ENCODE assay signal across 16 cellular contexts in genomic region chr2:65381607-65382032, GRCh38. TPM values are rescaled to one million over a fixed set of nuclear protein-coding genes. Genes with fewer than 3 reads are reported as not detected.
DNase-seq lines count a peak whose midpoint lies in the region; ATAC-seq and TF ChIP-seq lines count a peak whose summit lies in the region.
"Had no signal": no experiment of that assay in that cellular context is flagged by ENCODE, and none has a peak within 500 bp of the region (broad histone marks: within the 10 kb centered on the region; RNA-seq: fewer than 3 reads in every experiment).

No MANE protein-coding gene starts in this region.

- in situ Hi-C loops in IMR-90 (cut with MboI; ENCODE audit: low sequenced_read_pairs), result no loop called here
- in situ Hi-C loops in mammary epithelial cell (cut with MboI; ENCODE audit: low sequenced_read_pairs in 2 of 2), result no loop called here

- H4K91ac ChIP-seq in IMR-90 (ENCODE audit: insufficient read depth, low read depth, low read length) (no peak overlapping the region), neuronal stem cell (ENCODE audit: low read depth, low read length, poor library complexity) (no peak overlapping the region)

- H2AFZ ChIP-seq in IMR-90 (replicated peaks; ENCODE audit: low read length, poor library complexity) (no peak overlapping the region), neuronal stem cell (ENCODE audit: low read length) (no peak overlapping the region), mammary epithelial cell (ENCODE audit: low read depth, low read length) (no peak overlapping the region)

- H3K4me1 Mint-ChIP-seq in WTC11 (peaks cover 35% of the 10 kb centered on the region), nephron (peaks cover 80% of the 10 kb centered on the region)

- TF ChIP-seq CTCF in IMR-90 (conservative IDR thresholded peaks at IDR 0.05; ENCODE audit: low read depth, low read length) (no peak), WTC11 (IDR thresholded peaks at IDR 0.05) (no peak), nephron (IDR thresholded peaks at IDR 0.05; ENCODE audit: unreplicated experiment in 3 of 3) (no peak), mammary epithelial cell (conservative IDR thresholded peaks at IDR 0.05 in 1 of 2, IDR thresholded peaks at IDR 0.05 in 1 of 2; ENCODE audit: extremely low read depth in 1 of 2, insufficient read depth in 1 of 2, low read depth in 1 of 2, low read length in 2 of 2) (no peak)

- H3K14ac ChIP-seq in IMR-90 (replicated peaks; ENCODE audit: low read depth, low read length) (no peak overlapping the region), neuronal stem cell (ENCODE audit: low read length) (no peak overlapping the region)

- no peak overlapping the region for H3K56ac ChIP-seq in IMR-90 (ENCODE audit: extremely low read depth, insufficient read depth, low read length)

- H3K27ac ChIP-seq in IMR-90 (ENCODE audit: insufficient read depth, low read length) (no peak overlapping the region), neuronal stem cell (replicated peaks; ENCODE audit: low read length) (no peak overlapping the region), mammary epithelial cell (ENCODE audit: insufficient read depth, low read depth, low read length) (no peak overlapping the region)
- H3K27ac ChIP-seq: testis had no signal

- H3K9ac ChIP-seq in IMR-90 (ENCODE audit: low read depth, low read length) (no peak overlapping the region), neuronal stem cell (ENCODE audit: low read depth, low read length, poor library complexity) (no peak overlapping the region), mammary epithelial cell (ENCODE audit: insufficient read depth, low read length) (no peak overlapping the region)

- intact Hi-C loops in IMR-90 (cut with micrococcal nuclease) (no loop called here), mammary epithelial cell (cut with micrococcal nuclease) (loop anchor here (1.0 to 2.0 kb wide), 4 partner anchors 14 to 185 kb away; no protein-coding TSS in a partner anchor)

- 95% methylated on average over 3 of the region's 5 CpGs; no CpG with 5 or more reads in 1 of the 2 experiments for WGBS in IMR-90 (ENCODE audit: extremely low coverage in 2 of 2, insufficient read length in 1 of 2), 2 experiments
- no CpG with 5 or more reads among the region's 5 CpGs for WGBS in neuronal stem cell (ENCODE audit: extremely low coverage in 2 of 2, insufficient read length in 2 of 2, insufficient replicate concordance in 1 of 2), 2 donors
- 97% methylated on average over 5 of the region's 5 CpGs for WGBS in mammary epithelial cell (ENCODE audit: low coverage, missing lambda C conversion rate)

- H3K36me3 ChIP-seq in IMR-90 (ENCODE audit: control insufficient read depth, insufficient read depth, low read length) (no peaks in the 10 kb centered on the region), neuronal stem cell (replicated peaks in 1 of 2; ENCODE audit: control insufficient read depth in 2 of 2, insufficient read depth in 2 of 2, low read length in 2 of 2) (peaks cover 3 to 24% of the 10 kb centered on the region in 2 donors), mammary epithelial cell (ENCODE audit: insufficient read depth, low read length) (no peaks in the 10 kb centered on the region)
- H3K36me3 ChIP-seq: breast epithelium, Peyer's patch had no signal

- peaks cover 75% of the 10 kb centered on the region for H3K79me2 ChIP-seq in mammary epithelial cell (ENCODE audit: insufficient read depth, low read length)

- H3K79me1 ChIP-seq in IMR-90 (ENCODE audit: low read depth in 1 of 2, low read length in 2 of 2), result peaks cover 46 to 87% of the 10 kb centered on the region in 2 experiments
- peaks cover 7% of the 10 kb centered on the region for H3K79me1 ChIP-seq in neuronal stem cell (ENCODE audit: low read depth, low read length)

- H3K9me3 Mint-ChIP-seq in WTC11, result no peaks in the 10 kb centered on the region
- no peaks in the 10 kb centered on the region for H3K9me3 Mint-ChIP-seq in nephron
- H3K9me3 Mint-ChIP-seq in activated naive CD4-positive, alpha-beta T cell treated with anti-CD3 and anti-CD28 coated beads, Interleukin-2, amount 50 U/mL, for 72 hours, result no peaks in the 10 kb centered on the region

- H4K8ac ChIP-seq in IMR-90 (ENCODE audit: low read depth in 2 of 2, low read length in 2 of 2) (no peak overlapping the region), neuronal stem cell (ENCODE audit: low read depth, low read length) (no peak overlapping the region)

- CTCF ChIA-PET in IMR-90 (lab: Yijun Ruan, JAX) (no interaction called here), WTC11 (lab: Charles Lee) (interaction anchor here (1.2 kb wide), 1 partner anchor 419 kb away, joined by 3 read pairs; no protein-coding TSS in a partner anchor), mammary epithelial cell (lab: Charles Lee; ENCODE audit: low non-redundant PET) (no interaction called here)

- H3K4me1 ChIP-seq in IMR-90 (ENCODE audit: control insufficient read depth, insufficient read depth, low read length) (peaks cover 31% of the 10 kb centered on the region), neuronal stem cell (ENCODE audit: control insufficient read depth in 2 of 2, insufficient read depth in 1 of 2, low read depth in 1 of 2, low read length in 2 of 2) (peaks cover 3 to 15% of the 10 kb centered on the region in 2 donors), mammary epithelial cell (ENCODE audit: insufficient read depth, low read length) (peaks cover 83% of the 10 kb centered on the region)

- H4K20me1 ChIP-seq in IMR-90 (ENCODE audit: insufficient read depth, low read length), result peaks cover 60% of the 10 kb centered on the region
- no peaks in the 10 kb centered on the region for H4K20me1 ChIP-seq in mammary epithelial cell (ENCODE audit: insufficient read depth, low read length)

- H3K18ac ChIP-seq in IMR-90 (ENCODE audit: low read depth, low read length) (no peak overlapping the region), neuronal stem cell (ENCODE audit: low read length) (no peak overlapping the region)

- H3K4me3 Mint-ChIP-seq in WTC11 (no peak overlapping the region), nephron (peak overlapping the region in 1 of 3 experiments; percentile 52)

- H3K9me1 ChIP-seq in IMR-90 (ENCODE audit: insufficient read depth, low read length), result peaks cover 46% of the 10 kb centered on the region

- no peak overlapping the region for H4K5ac ChIP-seq in IMR-90 (ENCODE audit: low read depth, low read length)

- H3K27me3 ChIP-seq in IMR-90 (ENCODE audit: control insufficient read depth, insufficient read depth, low read length) (no peaks in the 10 kb centered on the region), neuronal stem cell (ENCODE audit: control insufficient read depth in 3 of 3, insufficient read depth in 3 of 3, low read depth in 1 of 3, low read length in 3 of 3) (no peaks in the 10 kb centered on the region), mammary epithelial cell (ENCODE audit: insufficient read depth, low read length) (no peaks in the 10 kb centered on the region)
- H3K27me3 ChIP-seq: breast epithelium, Peyer's patch, testis had no signal

- H3K9me3 ChIP-seq in IMR-90 (ENCODE audit: control insufficient read depth, insufficient read depth, low read length) (no peaks in the 10 kb centered on the region), neuronal stem cell (replicated peaks in 1 of 2; ENCODE audit: control insufficient read depth in 2 of 2, insufficient read depth in 1 of 2, low read depth in 1 of 2, low read length in 2 of 2) (no peaks in the 10 kb centered on the region), mammary epithelial cell (replicated peaks; ENCODE audit: insufficient read depth, low read length) (no peaks in the 10 kb centered on the region)
- H3K9me3 ChIP-seq: breast epithelium, Peyer's patch, testis had no signal

- H2BK5ac ChIP-seq in IMR-90 (ENCODE audit: low read depth, low read length, poor library complexity, severe bottlenecking), result no peak overlapping the region
- no peak overlapping the region for H2BK5ac ChIP-seq in neuronal stem cell (ENCODE audit: low read length)

- no peak overlapping the region for H2BK12ac ChIP-seq in neuronal stem cell (ENCODE audit: low read length)

- H3K36me3 Mint-ChIP-seq in WTC11, result no peaks in the 10 kb centered on the region
- peaks cover 5% of the 10 kb centered on the region for H3K36me3 Mint-ChIP-seq in nephron (ENCODE audit: low read depth)
- H3K36me3 Mint-ChIP-seq in activated naive CD4-positive, alpha-beta T cell treated with anti-CD3 and anti-CD28 coated beads, Interleukin-2, amount 50 U/mL, for 72 hours, result no peaks in the 10 kb centered on the region

- BruUV-seq in IMR-90 (replicated peaks; lab: Mats Ljungman, UMichigan) (no TSS peak), mammary epithelial cell (replicated peaks; lab: Mats Ljungman, UMichigan) (no TSS peak)

- H2AK5ac ChIP-seq in IMR-90 (ENCODE audit: low read depth, low read length) (0 out of 2 replicates have a peak overlapping the region, but pooled peaks have one; percentile 22), neuronal stem cell (ENCODE audit: low read depth, low read length) (no peak overlapping the region)

- H2BK15ac ChIP-seq in IMR-90 (ENCODE audit: low read depth, low read length), result no peak overlapping the region; the same call in 2 of the 3 replicates
- no peak overlapping the region for H2BK15ac ChIP-seq in neuronal stem cell (ENCODE audit: low read length)

- H3K4me2 ChIP-seq in IMR-90 (ENCODE audit: low read depth, low read length) (no peak overlapping the region), neuronal stem cell (ENCODE audit: insufficient read depth, low read length, poor library complexity, severe bottlenecking) (no peak overlapping the region), mammary epithelial cell (ENCODE audit: insufficient read depth, low read depth, low read length) (no peak overlapping the region)

- H2BK120ac ChIP-seq in IMR-90 (ENCODE audit: low read depth, low read length) (0 out of 2 replicates have a peak overlapping the region, but pooled peaks have one; percentile 3), neuronal stem cell (ENCODE audit: low read depth, low read length) (no peak overlapping the region)

- H3K23ac ChIP-seq in IMR-90 (ENCODE audit: low read depth, low read length), result peak overlapping the region; percentile 16; the same call in 1 of the 2 replicates
- H3K23ac ChIP-seq in neuronal stem cell (ENCODE audit: low read depth, low read length, poor library complexity), result no peak overlapping the region

- H2BK20ac ChIP-seq in IMR-90 (ENCODE audit: low read depth, low read length), result 0 out of 2 replicates have a peak overlapping the region, but pooled peaks have one; percentile 2

- H3K27ac Mint-ChIP-seq in WTC11, result no peak overlapping the region
- H3K27ac Mint-ChIP-seq in nephron, result peak overlapping the region; percentile 26 to 69 (median 67)
- H3K27ac Mint-ChIP-seq in activated naive CD4-positive, alpha-beta T cell treated with anti-CD3 and anti-CD28 coated beads, Interleukin-2, amount 50 U/mL, for 72 hours, result no peak overlapping the region

- H3K4ac ChIP-seq in IMR-90 (ENCODE audit: low read depth, low read length), result no peak overlapping the region
- H3K4ac ChIP-seq in neuronal stem cell (ENCODE audit: low read length), result no peak overlapping the region

- no peak overlapping the region for H3K4me3 ChIP-seq in IMR-90 (ENCODE audit: insufficient read depth, low read depth, low read length)
- H3K4me3 ChIP-seq in neuronal stem cell (ENCODE audit: low read length in 2 of 2), result no peak overlapping the region
- H3K4me3 ChIP-seq in mammary epithelial cell (replicated peaks in 1 of 3; ENCODE audit: insufficient read depth in 1 of 3, low read depth in 2 of 3, low read length in 3 of 3), result no peak overlapping the region
- H3K4me3 ChIP-seq: Peyer's patch, testis had no signal

- TF ChIP-seq POLR2A in IMR-90 (IDR thresholded peaks at IDR 0.05; ENCODE audit: low read depth, low read length), result no peak

- no peak overlapping the region for H2AK9ac ChIP-seq in IMR-90 (replicated peaks; ENCODE audit: low read depth, low read length, poor library complexity)

- dilution Hi-C loops in IMR-90 (cut with HindIII; ENCODE audit: low sequenced_read_pairs, unreplicated experiment), result no loop called here
- dilution Hi-C loops in mammary epithelial cell (cut with HindIII; ENCODE audit: low sequenced_read_pairs), result loop anchor here (5.0 to 10.0 kb wide), 3 partner anchors 39 to 106 kb away; partner anchors contain the start of gene SPRED2

- H3K27me3 Mint-ChIP-seq in WTC11 (ENCODE audit: low read depth), result no peaks in the 10 kb centered on the region
- no peaks in the 10 kb centered on the region for H3K27me3 Mint-ChIP-seq in nephron (ENCODE audit: low read depth)

- TF ChIP-seq RAD21 in IMR-90 (IDR thresholded peaks at IDR 0.05; ENCODE audit: low read length), result no peak

- POLR2A ChIA-PET in IMR-90 (lab: Charles Lee; ENCODE audit: unreplicated experiment), result no interaction called here
- POLR2A ChIA-PET in WTC11 (lab: Charles Lee), result no interaction called here

- ATAC-seq in IMR-90 (ENCODE audit: low read depth), result no peak
- ATAC-seq in WTC11, result no peak
- ATAC-seq in activated naive CD4-positive, alpha-beta T cell treated with anti-CD3 and anti-CD28 coated beads, Interleukin-2, amount 50 U/mL, for 72 hours, result no peak
- ATAC-seq in HG02973 (IDR thresholded peaks at IDR 0.05; ENCODE audit: unreplicated experiment), result no peak

- peak; percentile 69 for DNase-seq in CD1c-positive myeloid dendritic cell (ENCODE audit: extremely low spot score)
- no peak for DNase-seq in IMR-90
- DNase-seq in WTC11 (ENCODE audit: low spot score), result no peak
- DNase-seq in activated naive CD4-positive, alpha-beta T cell treated with anti-CD3 and anti-CD28 coated beads, Interleukin-2, amount 50 U/mL, for 72 hours (ENCODE audit: low spot score in 2 of 2), result no peak
- no peak for DNase-seq in neuronal stem cell (ENCODE audit: low spot score)
- DNase-seq in mammary epithelial cell, result no peak
- DNase-seq: activated CD4-positive, CD25-positive, alpha-beta regulatory T cell treated with anti-CD3 and anti-CD28 coated beads, Interleukin-2, amount 50 U/mL, for 72 hours; islet precursor cell; mesendoderm; NCI-H1694; NCI-H69; Peyer's patch; testis had no signal

RNA-seq across cellular contexts. Expression of gene SPRED2, which starts 50.8 kb away (rescaled TPM):
- total RNA-seq in IMR-90 (2012; rRNA removed) (4.7 and 4.8 TPM in 2 replicates), WTC11 (2021) (26.4 to 34.1 TPM (median 32.7 TPM) in 3 replicates), mammary epithelial cell (10 to 100 TPM; 14.7 to 60.6 TPM)
- polyA plus RNA-seq in IMR-90 (2012; rRNA removed) (18.7 and 19.1 TPM in 2 replicates), mammary epithelial cell (40.5 TPM)
- polyA plus RNA-seq in IMR-90 (2012; cell fraction: cytosol; rRNA removed), result 12.6 and 28.8 TPM in 2 replicates
- 23.1 and 31.2 TPM in 2 replicates for polyA plus RNA-seq in IMR-90 (2012; cell fraction: nucleus; rRNA removed; ENCODE audit: low replicate concordance)
- 1 to 10 TPM; 3.5 to 8.3 TPM for total RNA-seq in activated naive CD4-positive, alpha-beta T cell treated with anti-CD3 and anti-CD28 coated beads, Interleukin-2, amount 50 U/mL, for 72 hours
- 27.8 TPM for polyA plus RNA-seq in neuronal stem cell (2013, experiment 1 of 2)
- 28.2 TPM for polyA plus RNA-seq in neuronal stem cell (2013, experiment 2 of 2)
- polyA minus RNA-seq in mammary epithelial cell, result 89.9 TPM

Comparison
In these comparisons a context has a peak if more than half of its experiments do, and no peak if none do; other contexts are left out.
1. H3K27ac Mint-ChIP-seq: peak in nephron (3 of 3); none in WTC11 (single experiment) and activated naive CD4-positive, alpha-beta T cell treated with anti-CD3 and anti-CD28 coated beads, Interleukin-2, amount 50 U/mL, for 72 hours (0 of 2).